In genomic region chr12:94689646-94690036, GRCh38 we compare ENCODE assay signal across 16 cellular contexts. TPM values are rescaled to one million over a fixed set of nuclear protein-coding genes. Genes with fewer than 3 reads are reported as not detected.
DNase-seq lines count a peak whose midpoint lies in the region; ATAC-seq and TF ChIP-seq lines count a peak whose summit lies in the region.
"Had no signal": no experiment of that assay in that cellular context is flagged by ENCODE, and none has a peak within 500 bp of the region (broad histone marks: within the 10 kb centered on the region; RNA-seq: fewer than 3 reads in every experiment).

No MANE protein-coding gene starts in this region.

- no peak overlapping the region for H3K4me3 Mint-ChIP-seq in type B pancreatic cell
- H3K4me3 Mint-ChIP-seq: activated naive CD4-positive, alpha-beta T cell treated with anti-CD3 and anti-CD28 coated beads for 36 hours; CD14-positive monocyte; memory B cell had no signal

- in situ Hi-C loops in transverse colon (cut with MboI; ENCODE audit: low pct_ligation_motif_present in 1 of 4, low pct_unique_long_range_greater_than_20kb in 1 of 4, low sequenced_read_pairs in 3 of 4) = no loop called here

- no peaks in the 10 kb centered on the region for H3K27me3 Mint-ChIP-seq in type B pancreatic cell
- H3K27me3 Mint-ChIP-seq: memory B cell had no signal

- DNase-seq in NB4 (ENCODE audit: low read depth) (peak; percentile 35), fibroblast of mammary gland (ENCODE audit: low read depth) (peak; percentile 28), transverse colon (no peak), cerebellar cortex (ENCODE audit: low spot score) (no peak), cortex of kidney (lab: John Stamatoyannopoulos, UW) (no peak), type B pancreatic cell (ENCODE audit: extremely low spot score, unreplicated experiment) (no peak)
- DNase-seq: activated naive CD4-positive, alpha-beta T cell treated with anti-CD3 and anti-CD28 coated beads for 36 hours; GOT3; NCI-H2081; stimulated activated CD8-positive, alpha-beta memory T cell treated with anti-CD3 and anti-CD28 coated beads, Interleukin-4, amount 100 ng/mL, for 48 hours had no signal

- H3K4me1 ChIP-seq in muscle layer of duodenum (ENCODE audit: control insufficient read depth in 1 of 2, insufficient read depth in 2 of 2, low read length in 2 of 2) = peaks cover 3 to 20% of the 10 kb centered on the region in 2 donors
- H3K4me1 ChIP-seq in transverse colon = peaks cover 0 to 13% (median 3%) of the 10 kb centered on the region in 4 donors

- H3K4me3 ChIP-seq in NB4 (ENCODE audit: low read depth, low read length) (no peak overlapping the region), fibroblast of mammary gland (ENCODE audit: control insufficient read depth, low read depth, low read length) (peak overlapping the region; percentile 12), muscle layer of duodenum (ENCODE audit: low read depth in 1 of 2, low read length in 2 of 2) (peak overlapping the region; percentile 42 to 48), transverse colon (no peak overlapping the region)

- peaks cover 9% of the 10 kb centered on the region for H3K4me1 Mint-ChIP-seq in type B pancreatic cell (ENCODE audit: unreplicated experiment)

- TF ChIP-seq POLR2A in NB4 (IDR thresholded peaks at IDR 0.05; ENCODE audit: extremely low read depth, insufficient read length) (no peak), transverse colon (IDR thresholded peaks at IDR 0.05) (no peak)

- intact Hi-C loops in transverse colon (cut with DNase I; ENCODE audit: low total_unique reads) = no loop called here

- no peak overlapping the region for H3K27ac Mint-ChIP-seq in type B pancreatic cell
- H3K27ac Mint-ChIP-seq: activated naive CD4-positive, alpha-beta T cell treated with anti-CD3 and anti-CD28 coated beads for 36 hours; CD14-positive monocyte; memory B cell had no signal

- no peak for TF ChIP-seq EP300 in transverse colon (IDR thresholded peaks at IDR 0.05; ENCODE audit: low read depth)

- H3K9me3 ChIP-seq in muscle layer of duodenum (ENCODE audit: control insufficient read depth in 1 of 2, low read length in 2 of 2) = no peaks in the 10 kb centered on the region
- no peaks in the 10 kb centered on the region for H3K9me3 ChIP-seq in transverse colon

- WGBS in transverse colon (ENCODE audit: low coverage in 1 of 2), 2 donors = 63 to 84% methylated on average over 7 to 9 of the region's 9 CpGs

- H3K27ac ChIP-seq in muscle layer of duodenum (ENCODE audit: low read length) (no peak overlapping the region), transverse colon (peak overlapping the region; percentile 22 to 47 (median 34))
- H3K27ac ChIP-seq: VCaP had no signal

- no peaks in the 10 kb centered on the region for H3K27me3 ChIP-seq in muscle layer of duodenum (ENCODE audit: low read depth, low read length)
- H3K27me3 ChIP-seq in transverse colon = no peaks in the 10 kb centered on the region

- no peaks in the 10 kb centered on the region for H3K9me3 Mint-ChIP-seq in type B pancreatic cell
- H3K9me3 Mint-ChIP-seq: activated naive CD4-positive, alpha-beta T cell treated with anti-CD3 and anti-CD28 coated beads for 36 hours; memory B cell had no signal

- TF ChIP-seq CTCF in NB4 (IDR thresholded peaks at IDR 0.05; ENCODE audit: low read depth, low read length) (no peak), fibroblast of mammary gland (conservative IDR thresholded peaks at IDR 0.05; ENCODE audit: control insufficient read depth, insufficient read depth, low read depth, low read length) (no peak), transverse colon (IDR thresholded peaks at IDR 0.05) (no peak), type B pancreatic cell (conservative IDR thresholded peaks at IDR 0.05) (no peak)

- H3K36me3 Mint-ChIP-seq in type B pancreatic cell = no peaks in the 10 kb centered on the region
- H3K36me3 Mint-ChIP-seq: CD14-positive monocyte had no signal

- ATAC-seq in HG02852 (IDR thresholded peaks at IDR 0.05; ENCODE audit: unreplicated experiment) = no peak
- ATAC-seq: SK-N-SH treated with all-trans-retinoic acid at 6 μM for 48 hours had no signal

- H3K36me3 ChIP-seq in muscle layer of duodenum (ENCODE audit: control insufficient read depth in 1 of 2, insufficient read depth in 2 of 2, low read length in 2 of 2) (no peaks in the 10 kb centered on the region), transverse colon (no peaks in the 10 kb centered on the region)

RNA-seq across cellular contexts. Expression of gene TMCC3, which starts 39.3 kb away (rescaled TPM):
- 10 to 100 TPM in 3 of 4 donors, 1 to 10 TPM in 1; 6.4 to 79.3 (median 65.9) TPM for total RNA-seq in transverse colon
- total RNA-seq in type B pancreatic cell (ENCODE audit: low replicate concordance) = 14.1 and 18.2 TPM in 2 replicates

Comparison
In these comparisons a context has a peak if more than half of its experiments do, and no peak if none do; other contexts are left out.
1. DNase-seq: peak in NB4 (single experiment) and fibroblast of mammary gland (single experiment); none in transverse colon (single experiment), cerebellar cortex (single experiment), cortex of kidney (single experiment) and type B pancreatic cell (single experiment).
2. H3K4me3 ChIP-seq: peak in fibroblast of mammary gland (single experiment) and muscle layer of duodenum (2 of 2); none in NB4 (single experiment) and transverse colon (0 of 4).